Comparison of ENCODE assay signal across 15 cellular contexts in genomic region chr11:331332-332060, GRCh38. TPM values are rescaled to one million over a fixed set of nuclear protein-coding genes. Genes with fewer than 3 reads are reported as not detected.
A peak's percentile ranks its signal among the peaks of the same experiment; 100 is the strongest.
DNase-seq lines count a peak whose midpoint lies in the region; ATAC-seq, FAIRE-seq and TF ChIP-seq lines count a peak whose summit lies in the region.
"Had no signal": no experiment of that assay in that cellular context is flagged by ENCODE, and none has a peak within 500 bp of the region (broad histone marks: within the 10 kb centered on the region; RNA-seq: fewer than 3 reads in every experiment).

No MANE protein-coding gene starts in this region.

- no peak for ATAC-seq in CD4-positive, alpha-beta T cell (ENCODE audit: poor library complexity)
- ATAC-seq in naive B cell (ENCODE audit: low read depth in 2 of 2) (no peak), HG03439 (IDR thresholded peaks at IDR 0.05; ENCODE audit: unreplicated experiment) (no peak), GM21423 (IDR thresholded peaks at IDR 0.05; ENCODE audit: unreplicated experiment) (no peak)

- no peak for TF ChIP-seq CTCF in CD4-positive, alpha-beta T cell (IDR thresholded peaks at IDR 0.05)

- POLR2A ChIA-PET in CD4-positive, alpha-beta T cell (lab: Charles Lee) = interaction anchor here (0.6 to 3.6 kb wide), 5 partner anchors 15 to 135 kb away, joined by 3 to 17 read pairs (median 4); partner anchors contain the start of genes BET1L and RIC8A

- intact Hi-C loops in CD4-positive, alpha-beta T cell (cut with DNase I, micrococcal nuclease) = no loop called here
- intact Hi-C loops in activated T-helper 2 cell treated with anti-CD3 and anti-CD28 coated beads, Interferon-gamma antibody, Interleukin-2, Interleukin-4, amounts not matched to agents 10 μg/mL and 5 μg/mL and 100 μg/mL, durations not matched to agents 14 hours and 24 hours and 36 hours (cut with micrococcal nuclease) = loop anchor here (2.0 kb wide), 1 partner anchor 17 kb away; no protein-coding TSS in a partner anchor

- no peak overlapping the region for H3K27ac ChIP-seq in CD4-positive, alpha-beta T cell (ENCODE audit: low read depth, low read length)

- DNase-seq in CD4-positive, alpha-beta T cell = no peak
- no peak for DNase-seq in GM12892 (ENCODE audit: insufficient read length)
- no peak for DNase-seq in activated T-helper 2 cell treated with anti-CD3 and anti-CD28 coated beads, Interferon-gamma antibody, Interleukin-2, Interleukin-4, amounts not matched to agents 10 μg/mL and 5 μg/mL and 100 μg/mL, durations not matched to agents 14 hours and 24 hours and 36 hours (ENCODE audit: low spot score)
- DNase-seq in naive B cell = no peak
- no peak for DNase-seq in putamen (ENCODE audit: low spot score)
- DNase-seq in HPDE6-E6E7 (ENCODE audit: extremely low spot score) = no peak
- DNase-seq: NCI-H1105 treated with DMSO at 0.1 percent for 48 hours; NCI-H2227 treated with DMSO at 0.1 percent for 48 hours; SK-N-SH; stimulated activated CD4-positive, alpha-beta T cell treated with anti-CD3 and anti-CD28 coated beads, Interleukin-4, amount 100 ng/mL, for 24 hours had no signal

- H3K9me3 Mint-ChIP-seq in CD4-positive, alpha-beta T cell = no peaks in the 10 kb centered on the region
- no peaks in the 10 kb centered on the region for H3K9me3 Mint-ChIP-seq in activated T-helper 2 cell treated with anti-CD3 and anti-CD28 coated beads, Interferon-gamma antibody, Interleukin-2, Interleukin-4, amounts not matched to agents 10 μg/mL and 5 μg/mL and 100 μg/mL, durations not matched to agents 14 hours and 24 hours and 36 hours
- peaks cover 0 to 4% (median 0%) of the 10 kb centered on the region in 7 donors for H3K9me3 Mint-ChIP-seq in naive B cell

- TF ChIP-seq POLR2A in GM12892 (IDR thresholded peaks at IDR 0.05; ENCODE audit: low read depth, low read length) = no peak

- H3K9me3 ChIP-seq in CD4-positive, alpha-beta T cell (ENCODE audit: control insufficient read depth, low read length) = no peaks in the 10 kb centered on the region
- H3K9me3 ChIP-seq: SK-N-SH had no signal

- no peaks in the 10 kb centered on the region for H3K36me3 Mint-ChIP-seq in CD4-positive, alpha-beta T cell (ENCODE audit: low read depth)
- H3K36me3 Mint-ChIP-seq in activated T-helper 2 cell treated with anti-CD3 and anti-CD28 coated beads, Interferon-gamma antibody, Interleukin-2, Interleukin-4, amounts not matched to agents 10 μg/mL and 5 μg/mL and 100 μg/mL, durations not matched to agents 14 hours and 24 hours and 36 hours (ENCODE audit: low read depth) = peaks cover 17% of the 10 kb centered on the region
- no peaks in the 10 kb centered on the region for H3K36me3 Mint-ChIP-seq in naive B cell

- no peaks in the 10 kb centered on the region for H3K27me3 ChIP-seq in CD4-positive, alpha-beta T cell (ENCODE audit: control insufficient read depth, insufficient read depth, low read length)

- H3K27me3 Mint-ChIP-seq in CD4-positive, alpha-beta T cell = no peaks in the 10 kb centered on the region
- no peaks in the 10 kb centered on the region for H3K27me3 Mint-ChIP-seq in activated T-helper 2 cell treated with anti-CD3 and anti-CD28 coated beads, Interferon-gamma antibody, Interleukin-2, Interleukin-4, amounts not matched to agents 10 μg/mL and 5 μg/mL and 100 μg/mL, durations not matched to agents 14 hours and 24 hours and 36 hours (ENCODE audit: low read depth)
- no peaks in the 10 kb centered on the region for H3K27me3 Mint-ChIP-seq in naive B cell

- FAIRE-seq in GM12892 (lab: Jason Lieb, UNC) = peak; percentile 46

- H3K27ac Mint-ChIP-seq in CD4-positive, alpha-beta T cell = no peak overlapping the region
- H3K27ac Mint-ChIP-seq in activated T-helper 2 cell treated with anti-CD3 and anti-CD28 coated beads, Interferon-gamma antibody, Interleukin-2, Interleukin-4, amounts not matched to agents 10 μg/mL and 5 μg/mL and 100 μg/mL, durations not matched to agents 14 hours and 24 hours and 36 hours = peak overlapping the region; percentile 65
- H3K27ac Mint-ChIP-seq in naive B cell = peak overlapping the region in 2 of 6 donors; percentile 53 to 70

- CTCF ChIA-PET in CD4-positive, alpha-beta T cell (lab: Charles Lee) = interaction anchor here (1.4 to 1.5 kb wide), 2 partner anchors 26 to 81 kb away, joined by 4 to 6 read pairs; no protein-coding TSS in a partner anchor

- peaks cover 66% of the 10 kb centered on the region for H3K4me1 Mint-ChIP-seq in CD4-positive, alpha-beta T cell (ENCODE audit: low read depth)
- H3K4me1 Mint-ChIP-seq in activated T-helper 2 cell treated with anti-CD3 and anti-CD28 coated beads, Interferon-gamma antibody, Interleukin-2, Interleukin-4, amounts not matched to agents 10 μg/mL and 5 μg/mL and 100 μg/mL, durations not matched to agents 14 hours and 24 hours and 36 hours (ENCODE audit: low read depth) = peaks cover 52% of the 10 kb centered on the region
- H3K4me1 Mint-ChIP-seq in naive B cell = peaks cover 31 to 58% (median 35%) of the 10 kb centered on the region in 3 donors

- peak overlapping the region; percentile 68 for H3K4me3 Mint-ChIP-seq in CD4-positive, alpha-beta T cell
- H3K4me3 Mint-ChIP-seq in activated T-helper 2 cell treated with anti-CD3 and anti-CD28 coated beads, Interferon-gamma antibody, Interleukin-2, Interleukin-4, amounts not matched to agents 10 μg/mL and 5 μg/mL and 100 μg/mL, durations not matched to agents 14 hours and 24 hours and 36 hours (ENCODE audit: low read depth) = peak overlapping the region; percentile 51
- peak overlapping the region in 5 of 8 donors; percentile 49 to 75 (median 65) for H3K4me3 Mint-ChIP-seq in naive B cell

RNA-seq across cellular contexts. Expression of gene IFITM3, which starts 10.8 kb away (rescaled TPM):
- 10 to 100 TPM; 15.9 to 20.1 TPM for total RNA-seq in CD4-positive, alpha-beta T cell
- polyA plus RNA-seq in GM12892 (2012; ENCODE audit: missing spikeins) = 1.7 TPM
- total RNA-seq in activated T-helper 2 cell treated with anti-CD3 and anti-CD28 coated beads, Interferon-gamma antibody, Interleukin-2, Interleukin-4, amounts not matched to agents 10 μg/mL and 5 μg/mL and 100 μg/mL, durations not matched to agents 14 hours and 24 hours and 36 hours = 3.5 and 3.7 TPM in 2 replicates
- 100 to 1,000 TPM in 1 of 6 donors, 10 to 100 TPM in 3, 1 to 10 TPM in 1, under 1 TPM in 1; 0.71 to 178 (median 64.1) TPM for polyA plus RNA-seq in naive B cell (ENCODE audit: low read depth in 6 of 6)

RNA-seq across cellular contexts. Expression of gene IFITM1, which starts 17.7 kb away (rescaled TPM):
- total RNA-seq in CD4-positive, alpha-beta T cell = 100 to 1,000 TPM; 286 to 306 TPM
- 237 TPM for polyA plus RNA-seq in GM12892 (2012; ENCODE audit: missing spikeins)
- 256 and 260 TPM in 2 replicates for total RNA-seq in activated T-helper 2 cell treated with anti-CD3 and anti-CD28 coated beads, Interferon-gamma antibody, Interleukin-2, Interleukin-4, amounts not matched to agents 10 μg/mL and 5 μg/mL and 100 μg/mL, durations not matched to agents 14 hours and 24 hours and 36 hours
- 100 to 1,000 TPM; 152 to 299 (median 164) TPM for polyA plus RNA-seq in naive B cell (ENCODE audit: low read depth in 6 of 6)

RNA-seq across cellular contexts. Expression of gene IFITM2, which starts 23.9 kb away (rescaled TPM):
- total RNA-seq in CD4-positive, alpha-beta T cell = 100 to 1,000 TPM; 364 to 383 TPM
- 157 TPM for polyA plus RNA-seq in GM12892 (2012; ENCODE audit: missing spikeins)
- 680 and 689 TPM in 2 replicates for total RNA-seq in activated T-helper 2 cell treated with anti-CD3 and anti-CD28 coated beads, Interferon-gamma antibody, Interleukin-2, Interleukin-4, amounts not matched to agents 10 μg/mL and 5 μg/mL and 100 μg/mL, durations not matched to agents 14 hours and 24 hours and 36 hours
- 1,000 to 10,000 TPM in 4 of 6 donors, 100 to 1,000 TPM in 2; 915 to 1,467 (median 1,288) TPM for polyA plus RNA-seq in naive B cell (ENCODE audit: low read depth in 6 of 6)

RNA-seq across cellular contexts. Expression of gene IFITM5, which starts 32.2 kb away (rescaled TPM):
- total RNA-seq in CD4-positive, alpha-beta T cell = not detected
- polyA plus RNA-seq in GM12892 (2012; ENCODE audit: missing spikeins) = not detected
- not detected in 2 replicates for total RNA-seq in activated T-helper 2 cell treated with anti-CD3 and anti-CD28 coated beads, Interferon-gamma antibody, Interleukin-2, Interleukin-4, amounts not matched to agents 10 μg/mL and 5 μg/mL and 100 μg/mL, durations not matched to agents 14 hours and 24 hours and 36 hours
- not detected for polyA plus RNA-seq in naive B cell (ENCODE audit: low read depth in 6 of 6)
- total RNA-seq: dermis microvascular lymphatic vessel endothelial cell, lower leg skin, urinary bladder had no signal
- polyA plus RNA-seq: SK-N-SH, urinary bladder had no signal

RNA-seq across cellular contexts. Expression of gene B4GALNT4, which starts 37.8 kb away (rescaled TPM):
- 1 to 10 TPM; 4.2 to 6.0 TPM for total RNA-seq in CD4-positive, alpha-beta T cell
- polyA plus RNA-seq in GM12892 (2012; ENCODE audit: missing spikeins) = not detected
- total RNA-seq in activated T-helper 2 cell treated with anti-CD3 and anti-CD28 coated beads, Interferon-gamma antibody, Interleukin-2, Interleukin-4, amounts not matched to agents 10 μg/mL and 5 μg/mL and 100 μg/mL, durations not matched to agents 14 hours and 24 hours and 36 hours = 1.5 and 2.9 TPM in 2 replicates
- polyA plus RNA-seq in naive B cell (ENCODE audit: low read depth in 6 of 6) = not detected
